In the genomic region with DNA sequence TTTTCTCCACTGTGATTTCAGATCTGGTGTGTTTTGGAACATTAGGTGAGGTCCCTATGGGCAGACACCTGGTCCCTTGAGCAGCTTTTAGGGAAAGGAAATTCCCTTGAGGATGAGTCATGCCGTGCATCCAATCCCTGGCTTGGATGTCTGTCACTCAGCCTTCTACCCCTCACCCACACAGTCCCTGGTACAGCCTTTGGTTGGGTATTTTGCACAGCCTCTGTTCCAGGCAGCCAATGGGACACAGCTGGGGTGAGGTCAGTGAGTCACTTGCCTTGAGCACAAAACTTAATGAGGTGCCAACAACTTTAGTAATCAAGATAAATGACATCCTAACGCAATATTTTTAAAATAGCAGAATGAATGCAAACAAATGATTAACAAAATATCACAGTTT, we compare ENCODE assay signal across 26 cellular contexts. TPM values are rescaled to one million over a fixed set of nuclear protein-coding genes. Genes with fewer than 3 reads are reported as not detected.
A peak's percentile ranks its signal among the peaks of the same experiment; 100 is the strongest.
DNase-seq lines count a peak whose midpoint lies in the region; FAIRE-seq and TF ChIP-seq lines count a peak whose summit lies in the region.
"Had no signal": no experiment of that assay in that cellular context is flagged by ENCODE, and none has a peak within 500 bp of the region (broad histone marks: within the 10 kb centered on the region; RNA-seq: fewer than 3 reads in every experiment).

No MANE protein-coding gene starts in this region.

- H3K23ac ChIP-seq in H1 (ENCODE audit: insufficient read length) (no peak overlapping the region), mesenchymal stem cell (ENCODE audit: low read length in 2 of 2) (no peak overlapping the region)

- no peak for TF ChIP-seq EP300 in H1 (IDR thresholded peaks at IDR 0.05; ENCODE audit: borderline replicate concordance in 1 of 2, low read depth in 2 of 2, low read length in 2 of 2)

- no peaks in the 10 kb centered on the region for H3K4me1 Mint-ChIP-seq in osteocyte (ENCODE audit: unreplicated experiment)
- H3K4me1 Mint-ChIP-seq: activated CD4-positive, alpha-beta T cell treated with anti-CD3 and anti-CD28 coated beads, Interleukin-2, amount 10 ng/mL, durations not matched to agents 24 days and 14 days; activated naive CD8-positive, alpha-beta T cell treated with anti-CD3 and anti-CD28 coated beads, Interleukin-2, amount 10 ng/mL, durations not matched to agents 7 days and 5 days; naive B cell; T-cell had no signal

- no peak overlapping the region for H3K14ac ChIP-seq in H1 (ENCODE audit: insufficient read length)
- no peak overlapping the region for H3K14ac ChIP-seq in mesenchymal stem cell (ENCODE audit: low read length in 2 of 2)

- no peak overlapping the region for H3K27ac Mint-ChIP-seq in osteocyte (ENCODE audit: unreplicated experiment)
- H3K27ac Mint-ChIP-seq: activated CD4-positive, alpha-beta T cell treated with anti-CD3 and anti-CD28 coated beads, Interleukin-2, amount 10 ng/mL, durations not matched to agents 24 days and 14 days; activated naive CD8-positive, alpha-beta T cell treated with anti-CD3 and anti-CD28 coated beads, Interleukin-2, amount 10 ng/mL, durations not matched to agents 7 days and 5 days; naive B cell; T-cell had no signal

- 86% methylated on average over 2 of the region's 2 CpGs; no CpG with 5 or more reads in 1 of the 2 experiments for WGBS in H1 (ENCODE audit: extremely low coverage in 1 of 2, insufficient coverage in 1 of 2, insufficient read length in 1 of 2, insufficient replicate concordance in 2 of 2, low coverage in 1 of 2, low lambda C conversion rate in 2 of 2, missing lambda C conversion rate in 1 of 2), 2 experiments
- 67% methylated on average over 2 of the region's 2 CpGs for WGBS in mesenchymal stem cell

- H3K79me1 ChIP-seq in H1 (ENCODE audit: low read depth, low read length) = no peaks in the 10 kb centered on the region
- H3K79me1 ChIP-seq in mesenchymal stem cell (replicated peaks; ENCODE audit: low read length, poor library complexity, severe bottlenecking) = no peaks in the 10 kb centered on the region

- no peak overlapping the region for H2AK5ac ChIP-seq in H1 (ENCODE audit: low read depth, low read length)
- no peak overlapping the region for H2AK5ac ChIP-seq in mesenchymal stem cell (ENCODE audit: low read length, severe bottlenecking)

- no peaks in the 10 kb centered on the region for H3K27me3 Mint-ChIP-seq in osteocyte (ENCODE audit: unreplicated experiment)
- H3K27me3 Mint-ChIP-seq: activated CD4-positive, alpha-beta T cell treated with anti-CD3 and anti-CD28 coated beads, Interleukin-2, amount 10 ng/mL, durations not matched to agents 24 days and 14 days had no signal

- intact Hi-C loops in left ventricle myocardium inferior (cut with micrococcal nuclease) = no loop called here

- POLR2A ChIA-PET in H1 (lab: Charles Lee; ENCODE audit: partially characterized antibody) = no interaction called here

- H3K56ac ChIP-seq in H1 (replicated peaks; ENCODE audit: insufficient read length, low read depth, low read length) = no peak overlapping the region

- no peak for FAIRE-seq in H1 (lab: Jason Lieb, UNC)
- FAIRE-seq: endometrium, islet of Langerhans had no signal

- H4K91ac ChIP-seq in H1 (replicated peaks; ENCODE audit: insufficient read length, low read length) (no peak overlapping the region), mesenchymal stem cell (ENCODE audit: low read length) (no peak overlapping the region)

- H3K9me3 Mint-ChIP-seq in osteocyte (ENCODE audit: unreplicated experiment) = peaks cover 3% of the 10 kb centered on the region
- H3K9me3 Mint-ChIP-seq: activated CD4-positive, alpha-beta T cell treated with anti-CD3 and anti-CD28 coated beads, Interleukin-2, amount 10 ng/mL, durations not matched to agents 24 days and 14 days had no signal

- H2AFZ ChIP-seq in H1 (ENCODE audit: low read length) (no peak overlapping the region), mesenchymal stem cell (ENCODE audit: low read depth, low read length) (no peak overlapping the region)

- H2BK5ac ChIP-seq in H1 (ENCODE audit: low read depth, low read length) = no peak overlapping the region
- H2BK5ac ChIP-seq in mesenchymal stem cell (ENCODE audit: low read depth, low read length, poor library complexity, severe bottlenecking) = no peak overlapping the region

- TF ChIP-seq RAD21 in H1 (IDR thresholded peaks at IDR 0.05 in 1 of 2, conservative IDR thresholded peaks at IDR 0.05 in 1 of 2; ENCODE audit: low read depth in 2 of 2, low read length in 2 of 2) = no peak

- H3K4me1 ChIP-seq in H1 (replicated peaks in 1 of 4; ENCODE audit: control insufficient read depth in 3 of 4, insufficient read depth in 4 of 4, low read length in 3 of 4) (peaks cover 0 to 6% (median 0%) of the 10 kb centered on the region in 4 experiments; a peak in 4 of 7 replicates), mesenchymal stem cell (ENCODE audit: control insufficient read depth, insufficient read depth, low read depth, low read length) (peaks cover 9% of the 10 kb centered on the region), left ventricle myocardium inferior (no peaks in the 10 kb centered on the region)
- H3K4me1 ChIP-seq: Caco-2, upper lobe of left lung had no signal

- no peak overlapping the region for H3K9ac ChIP-seq in H1 (replicated peaks in 1 of 4; ENCODE audit: extremely low read depth in 1 of 4, low read depth in 3 of 4, low read length in 3 of 4)
- H3K9ac ChIP-seq in mesenchymal stem cell (ENCODE audit: low read length) = no peak overlapping the region

- TF ChIP-seq CTCF in H1 (IDR thresholded peaks at IDR 0.05; ENCODE audit: control extremely low read depth in 1 of 3, insufficient read depth in 1 of 3, low read depth in 1 of 3, low read length in 3 of 3) (no peak), GM20000 (IDR thresholded peaks at IDR 0.05; ENCODE audit: extremely low read depth, missing control alignments) (no peak), left ventricle myocardium inferior (IDR thresholded peaks at IDR 0.05; ENCODE audit: borderline replicate concordance) (no peak), osteocyte (IDR thresholded peaks at IDR 0.05) (no peak)

- no peaks in the 10 kb centered on the region for H3K23me2 ChIP-seq in H1 (ENCODE audit: low read depth, low read length)

- H2BK12ac ChIP-seq in H1 (ENCODE audit: low read depth, low read length) (no peak overlapping the region), mesenchymal stem cell (ENCODE audit: low read length in 2 of 2) (peak overlapping the region in 1 of 2 experiments; percentile 28)

- no peak overlapping the region for H3K4me2 ChIP-seq in H1 (ENCODE audit: insufficient read depth in 1 of 2, low read depth in 2 of 2, low read length in 2 of 2)
- H3K4me2 ChIP-seq in mesenchymal stem cell (ENCODE audit: low read length, poor library complexity, severe bottlenecking) = no peak overlapping the region

- H3K27ac ChIP-seq in H1 (ENCODE audit: low read depth, low read length) = no peak overlapping the region
- no peak overlapping the region for H3K27ac ChIP-seq in mesenchymal stem cell (ENCODE audit: low read length, poor library complexity, severe bottlenecking)
- H3K27ac ChIP-seq in left ventricle myocardium inferior (replicated peaks) = no peak overlapping the region
- H3K27ac ChIP-seq: coronary artery, upper lobe of left lung had no signal

- no peak overlapping the region for H4K5ac ChIP-seq in H1 (ENCODE audit: insufficient read length, low read depth, low read length)

- DNase-seq in EH (ENCODE audit: low read depth) (peak; percentile 31), M059J (ENCODE audit: low read depth) (peak; percentile 78), H1 (ENCODE audit: low read depth in 1 of 2, low spot score in 2 of 2) (no peak), mesenchymal stem cell (no peak), GM20000 (ENCODE audit: low spot score) (no peak), left ventricle myocardium inferior (no peak), NCI-H128 (lab: John Stamatoyannopoulos, UW; ENCODE audit: unreplicated experiment) (no peak), osteocyte (ENCODE audit: extremely low spot score, unreplicated experiment) (no peak)
- DNase-seq: activated CD4-positive, alpha-beta T cell treated with anti-CD3 and anti-CD28 coated beads, Interleukin-2, amount 10 ng/mL, durations not matched to agents 24 days and 14 days; activated naive CD8-positive, alpha-beta T cell treated with anti-CD3 and anti-CD28 coated beads, Interleukin-2, amount 10 ng/mL, durations not matched to agents 7 days and 5 days; Caco-2; Karpas-422; naive B cell; NCI-H1105; NCI-H2107; NCI-H526 treated with DMSO at 0.1 percent for 48 hours; right cardiac atrium; SIG-M5; stimulated activated CD8-positive, alpha-beta memory T cell treated with anti-CD3 and anti-CD28 coated beads, Interleukin-4, amount 100 ng/mL, for 48 hours; T-cell; upper lobe of left lung had no signal

- H3K79me2 ChIP-seq in H1 (ENCODE audit: control insufficient read depth in 1 of 2, insufficient read depth in 2 of 2, low read length in 2 of 2) = no peaks in the 10 kb centered on the region

- no peaks in the 10 kb centered on the region for H4K20me1 ChIP-seq in H1 (replicated peaks in 1 of 2; ENCODE audit: control insufficient read depth in 1 of 2, insufficient read depth in 2 of 2, low read length in 2 of 2)

- TF ChIP-seq POLR2A in H1 (IDR thresholded peaks at IDR 0.05; ENCODE audit: control extremely low read depth in 1 of 2, low read depth in 2 of 2, low read length in 2 of 2) = no peak

- H3K36me3 ChIP-seq in H1 (ENCODE audit: control insufficient read depth in 2 of 4, insufficient read depth in 4 of 4, low read length in 3 of 4) = no peaks in the 10 kb centered on the region
- H3K36me3 ChIP-seq in mesenchymal stem cell (ENCODE audit: control insufficient read depth in 1 of 2, insufficient read depth in 2 of 2, low read depth in 1 of 2, low read length in 2 of 2) = no peaks in the 10 kb centered on the region
- H3K36me3 ChIP-seq in left ventricle myocardium inferior = no peaks in the 10 kb centered on the region
- H3K36me3 ChIP-seq: upper lobe of left lung had no signal

- H3K36me3 Mint-ChIP-seq in osteocyte (ENCODE audit: unreplicated experiment) = no peaks in the 10 kb centered on the region
- H3K36me3 Mint-ChIP-seq: activated naive CD8-positive, alpha-beta T cell treated with anti-CD3 and anti-CD28 coated beads, Interleukin-2, amount 10 ng/mL, durations not matched to agents 7 days and 5 days; naive B cell; T-cell had no signal

- H3K9me3 ChIP-seq in H1 (ENCODE audit: insufficient read depth in 2 of 2, low read depth in 1 of 2, low read length in 1 of 2) (peaks cover 0 to 3% of the 10 kb centered on the region in 2 experiments; a peak in 1 of 4 replicates), mesenchymal stem cell (ENCODE audit: control insufficient read depth, low read length) (no peaks in the 10 kb centered on the region), left ventricle myocardium inferior (replicated peaks) (no peaks in the 10 kb centered on the region)
- H3K9me3 ChIP-seq: Caco-2, upper lobe of left lung had no signal

- H3K4me3 ChIP-seq in H1 (ENCODE audit: extremely low read depth in 1 of 4, insufficient read depth in 2 of 4, low read depth in 3 of 4, low read length in 4 of 4) = no peak overlapping the region
- no peak overlapping the region for H3K4me3 ChIP-seq in mesenchymal stem cell (ENCODE audit: insufficient read depth in 1 of 2, low read depth in 1 of 2, low read length in 2 of 2)
- no peak overlapping the region for H3K4me3 ChIP-seq in left ventricle myocardium inferior
- H3K4me3 ChIP-seq: coronary artery, upper lobe of left lung had no signal

- H3K18ac ChIP-seq in H1 (ENCODE audit: extremely low read depth, low read length) (no peak overlapping the region), mesenchymal stem cell (ENCODE audit: low read depth in 1 of 2, low read length in 2 of 2) (no peak overlapping the region)

- no peaks in the 10 kb centered on the region for H3K27me3 ChIP-seq in H1 (replicated peaks in 1 of 4; ENCODE audit: control insufficient read depth in 3 of 4, extremely low read depth in 1 of 4, insufficient read depth in 3 of 4, low read length in 3 of 4)
- H3K27me3 ChIP-seq in mesenchymal stem cell (ENCODE audit: control insufficient read depth in 1 of 2, insufficient read depth in 1 of 2, low read length in 2 of 2) = no peaks in the 10 kb centered on the region
- H3K27me3 ChIP-seq in left ventricle myocardium inferior (ENCODE audit: low read depth) = peaks cover 14% of the 10 kb centered on the region
- H3K27me3 ChIP-seq: upper lobe of left lung had no signal

- no peak overlapping the region for H4K8ac ChIP-seq in H1 (ENCODE audit: extremely low read depth, insufficient read depth, low read length)
- H4K8ac ChIP-seq in mesenchymal stem cell (ENCODE audit: low read length) = no peak overlapping the region

- H3K4ac ChIP-seq in H1 (replicated peaks; ENCODE audit: insufficient read length, low read depth, low read length) (no peak overlapping the region), mesenchymal stem cell (ENCODE audit: low read depth in 1 of 2, low read length in 2 of 2) (no peak overlapping the region)

- no peak overlapping the region for H2BK20ac ChIP-seq in H1 (ENCODE audit: low read length)

- H2BK15ac ChIP-seq in H1 (ENCODE audit: low read length) (0 out of 2 replicates have a peak overlapping the region, but pooled peaks have one; percentile 55), mesenchymal stem cell (ENCODE audit: low read depth, poor library complexity, severe bottlenecking) (no peak overlapping the region)

- H2BK120ac ChIP-seq in H1 (replicated peaks; ENCODE audit: low read depth, low read length) (no peak overlapping the region), mesenchymal stem cell (ENCODE audit: low read depth, low read length) (peak overlapping the region; percentile 57)

- H3K4me3 Mint-ChIP-seq in osteocyte (ENCODE audit: unreplicated experiment) = no peak overlapping the region
- H3K4me3 Mint-ChIP-seq: activated CD4-positive, alpha-beta T cell treated with anti-CD3 and anti-CD28 coated beads, Interleukin-2, amount 10 ng/mL, durations not matched to agents 24 days and 14 days; activated naive CD8-positive, alpha-beta T cell treated with anti-CD3 and anti-CD28 coated beads, Interleukin-2, amount 10 ng/mL, durations not matched to agents 7 days and 5 days; T-cell had no signal

- CTCF ChIA-PET in H1 (lab: Charles Lee; ENCODE audit: partially characterized antibody) = interaction anchor here (1.1 kb wide), 1 partner anchor 174 kb away, joined by 3 read pairs; no protein-coding TSS in a partner anchor

RNA-seq across cellular contexts. Expression of a gene that starts 22.7 kb away (rescaled TPM):
- total RNA-seq in M059J (2014; rRNA removed; shearing (Covaris generic)) = 1.2 and 1.5 TPM in 2 replicates
- total RNA-seq in H1 (2021; fragmentation: NEBNext Ultra II Directional; extraction: Animal tissue kit (Norgen Biotek cat#: 25700)) = 0.36 and 0.37 TPM in 2 replicates
- 0.11 and 0.19 TPM in 2 replicates for polyA plus RNA-seq in H1 (2011; rRNA removed)
- 0.17 TPM for polyA plus RNA-seq in H1 (2011; cell fraction: cytosol; rRNA removed)
- 0.40 TPM for polyA plus RNA-seq in H1 (2011; cell fraction: nucleus; rRNA removed)
- 0.15 to 0.24 TPM (median 0.18 TPM) in 4 replicates for polyA plus RNA-seq in H1 (2012, experiment 1 of 2)
- polyA plus RNA-seq in H1 (2012, experiment 2 of 2) = 0.03 TPM
- 0.28 TPM for polyA plus RNA-seq in H1 (2013, experiment 1 of 2)
- 0.26 TPM for polyA plus RNA-seq in H1 (2013, experiment 2 of 2)
- 0.73 and 0.83 TPM in 2 replicates for polyA minus RNA-seq in H1 (2011; rRNA and poly(A)+ RNA removed)
- 0.37 TPM for polyA minus RNA-seq in H1 (2011; cell fraction: cytosol; rRNA and poly(A)+ RNA removed)
- polyA minus RNA-seq in H1 (2011; cell fraction: nucleus; rRNA and poly(A)+ RNA removed) = 2.0 TPM
- 17.6 TPM for polyA plus RNA-seq in mesenchymal stem cell (2013, experiment 1 of 2)
- 16.0 TPM for polyA plus RNA-seq in mesenchymal stem cell (2013, experiment 2 of 2)
- 8.8 TPM for total RNA-seq in left ventricle myocardium inferior
- total RNA-seq in osteocyte = 2.8 and 3.1 TPM in 2 replicates
- total RNA-seq: activated CD4-positive, alpha-beta T cell treated with anti-CD3 and anti-CD28 coated beads, Interleukin-2, amount 10 ng/mL, durations not matched to agents 24 days and 14 days; activated naive CD8-positive, alpha-beta T cell treated with anti-CD3 and anti-CD28 coated beads, Interleukin-2, amount 10 ng/mL, durations not matched to agents 7 days and 5 days; G401; HT-29 had no signal

Comparison
In these comparisons a context has a peak if more than half of its experiments do, and no peak if none do; other contexts are left out.
1. DNase-seq: peak in EH (single experiment) and M059J (single experiment); none in H1 (0 of 2), mesenchymal stem cell (single experiment), GM20000 (single experiment), left ventricle myocardium inferior (single experiment), NCI-H128 (single experiment) and osteocyte (single experiment).